25 cellular contexts compared by ENCODE assay signal in genomic region chr17:9026741-9027140, GRCh38. TPM values are rescaled to one million over a fixed set of nuclear protein-coding genes. Genes with fewer than 3 reads are reported as not detected.
"Had no signal": no experiment of that assay in that cellular context is flagged by ENCODE, and none has a peak within 500 bp of the region (broad histone marks: within the 10 kb centered on the region; RNA-seq: fewer than 3 reads in every experiment).

No MANE protein-coding gene starts in this region.

- ATAC-seq: activated CD8-positive, alpha-beta T cell treated with anti-CD3 and anti-CD28 coated beads, Interleukin-2, amount 10 ng/mL, durations not matched to agents 7 days and 5 days; K562; Right ventricle myocardium inferior had no signal

- DNase-seq: activated CD4-positive, alpha-beta T cell treated with anti-CD3 and anti-CD28 coated beads, Interleukin-2, amount 10 ng/mL, durations not matched to agents 7 days and 5 days; activated CD4-positive, alpha-beta T cell treated with anti-CD3 and anti-CD28 coated beads, Interleukin-2, amount 50 U/mL, for 48 hours; activated CD8-positive, alpha-beta T cell treated with anti-CD3 and anti-CD28 coated beads, Interleukin-2, amount 10 ng/mL, durations not matched to agents 7 days and 5 days; activated effector memory CD4-positive, alpha-beta T cell treated with Interleukin-2 at 50 U/mL for 16 hours; activated naive CD4-positive, alpha-beta T cell treated with anti-CD3 and anti-CD28 coated beads, Interleukin-2, amount 10 ng/mL, durations not matched to agents 7 days and 5 days; activated naive CD8-positive, alpha-beta T cell treated with anti-CD3 and anti-CD28 coated beads, Interleukin-2, amount 10 ng/mL, durations not matched to agents 7 days and 5 days; activated T-cell treated with anti-CD3 and anti-CD28 coated beads, Interleukin-2, amount 50 U/mL, for 48 hours; amygdala; IMR-90; NCI-H1105 treated with DMSO at 0.1 percent for 48 hours; NCI-H1436 treated with DMSO at 0.1 percent for 48 hours; NCI-H1694 treated with DMSO at 0.1 percent for 48 hours; NCI-H2029; NCI-H510A; NCI-H526; NCI-H748 treated with DMSO at 0.1 percent for 48 hours; NK-92 treated with Interleukin-12 subunit alpha and Interleukin-12 subunit beta, amount 100 ng/mL, for 24 hours; PC-9; SIG-M5; SW 1271; T-helper 1 cell; T-helper 2 cell; T-helper 9 cell had no signal

RNA-seq across cellular contexts. Expression of gene NTN1, which starts 5.4 kb away (rescaled TPM):
- total RNA-seq: activated CD8-positive, alpha-beta T cell treated with anti-CD3 and anti-CD28 coated beads, Interleukin-2, amount 10 ng/mL, durations not matched to agents 7 days and 5 days had no signal
